9 cellular contexts compared by ENCODE assay signal in genomic region chr1:31683997-31684396, GRCh38. TPM values are rescaled to one million over a fixed set of nuclear protein-coding genes. Genes with fewer than 3 reads are reported as not detected.
DNase-seq lines count a peak whose midpoint lies in the region; ATAC-seq and TF ChIP-seq lines count a peak whose summit lies in the region.
"Had no signal": no experiment of that assay in that cellular context is flagged by ENCODE, and none has a peak within 500 bp of the region (broad histone marks: within the 10 kb centered on the region; RNA-seq: fewer than 3 reads in every experiment).

No MANE protein-coding gene starts in this region.

- DNase-seq in DMS53 treated with DMSO at 0.1 percent for 48 hours (lab: John Stamatoyannopoulos, UW; ENCODE audit: unreplicated experiment) (peak; percentile 20), KBM-7 (peak; percentile 12), choroid plexus epithelial cell (ENCODE audit: low read depth) (no peak), occipital lobe (lab: John Stamatoyannopoulos, UW) (no peak), AML-193 (lab: John Stamatoyannopoulos, UW) (no peak)
- DNase-seq in natural killer cell treated with Interleukin-12 subunit alpha and Interleukin-12 subunit beta and Interleukin-15 and Interleukin-18, amount 100 ng/mL, for 72 hours (ENCODE audit: low spot score): no peak
- DNase-seq: effector CD8-positive, alpha-beta T cell had no signal

- H3K4me1 Mint-ChIP-seq in natural killer cell treated with Interleukin-12 subunit alpha and Interleukin-12 subunit beta and Interleukin-15 and Interleukin-18, amount 100 ng/mL, for 72 hours (ENCODE audit: low read depth in 2 of 2): peaks cover 4 to 5% of the 10 kb centered on the region in 2 donors

- in situ Hi-C loops in KBM-7 (cut with MboI; ENCODE audit: low pct_unique_long_range_greater_than_20kb, low sequenced_read_pairs): no loop called here

- no peak overlapping the region for H3K4me3 Mint-ChIP-seq in natural killer cell treated with Interleukin-12 subunit alpha and Interleukin-12 subunit beta and Interleukin-15 and Interleukin-18, amount 100 ng/mL, for 72 hours

- no peaks in the 10 kb centered on the region for H3K36me3 Mint-ChIP-seq in natural killer cell treated with Interleukin-12 subunit alpha and Interleukin-12 subunit beta and Interleukin-15 and Interleukin-18, amount 100 ng/mL, for 72 hours

- no peak overlapping the region for H3K4me3 ChIP-seq in choroid plexus epithelial cell (ENCODE audit: low read depth, low read length)

- H3K9me3 Mint-ChIP-seq in natural killer cell treated with Interleukin-12 subunit alpha and Interleukin-12 subunit beta and Interleukin-15 and Interleukin-18, amount 100 ng/mL, for 72 hours: no peaks in the 10 kb centered on the region

- H3K27me3 Mint-ChIP-seq in natural killer cell treated with Interleukin-12 subunit alpha and Interleukin-12 subunit beta and Interleukin-15 and Interleukin-18, amount 100 ng/mL, for 72 hours: peaks cover 4 to 7% of the 10 kb centered on the region in 2 donors

- TF ChIP-seq CTCF in choroid plexus epithelial cell (conservative IDR thresholded peaks at IDR 0.05; ENCODE audit: low read depth, low read length): peak; percentile 45

- ATAC-seq in natural killer cell treated with Interleukin-12 subunit alpha and Interleukin-12 subunit beta and Interleukin-15 and Interleukin-18, amount 100 ng/mL, for 72 hours: peak; percentile 43 to 58
- ATAC-seq in HG02885 (IDR thresholded peaks at IDR 0.05; ENCODE audit: poor library complexity, unreplicated experiment): no peak
- no peak for ATAC-seq in GM21423 (IDR thresholded peaks at IDR 0.05; ENCODE audit: unreplicated experiment)

- no peak overlapping the region for H3K27ac Mint-ChIP-seq in natural killer cell treated with Interleukin-12 subunit alpha and Interleukin-12 subunit beta and Interleukin-15 and Interleukin-18, amount 100 ng/mL, for 72 hours

RNA-seq across cellular contexts. Expression of gene COL16A1, which starts 19.8 kb away (rescaled TPM):
- 1 to 10 TPM in 1 of 2 donors, under 1 TPM in 1; 0.73 to 1.6 TPM for total RNA-seq in natural killer cell treated with Interleukin-12 subunit alpha and Interleukin-12 subunit beta and Interleukin-15 and Interleukin-18, amount 100 ng/mL, for 72 hours
- 5.8 TPM for total RNA-seq in occipital lobe

RNA-seq across cellular contexts. Expression of gene PEF1, which starts 39.3 kb away (rescaled TPM):
- total RNA-seq in natural killer cell treated with Interleukin-12 subunit alpha and Interleukin-12 subunit beta and Interleukin-15 and Interleukin-18, amount 100 ng/mL, for 72 hours: 10 to 100 TPM; 45.5 to 55.9 TPM
- total RNA-seq in occipital lobe: 53.5 TPM

Comparison
In these comparisons a context has a peak if more than half of its experiments do, and no peak if none do; other contexts are left out.
1. DNase-seq: peak in DMS53 treated with DMSO at 0.1 percent for 48 hours (single experiment) and KBM-7 (single experiment); none in choroid plexus epithelial cell (single experiment), natural killer cell treated with Interleukin-12 subunit alpha and Interleukin-12 subunit beta and Interleukin-15 and Interleukin-18, amount 100 ng/mL, for 72 hours (single experiment), occipital lobe (single experiment) and AML-193 (0 of 2).
2. ATAC-seq: peak in natural killer cell treated with Interleukin-12 subunit alpha and Interleukin-12 subunit beta and Interleukin-15 and Interleukin-18, amount 100 ng/mL, for 72 hours (2 of 2); none in HG02885 (single experiment) and GM21423 (single experiment).